Comparison of ENCODE assay signal across 28 cellular contexts in genomic region chr11:14329702-14330101, GRCh38.
"Had no signal": no experiment of that assay in that cellular context is flagged by ENCODE, and none has a peak within 500 bp of the region (broad histone marks: within the 10 kb centered on the region; RNA-seq: fewer than 3 reads in every experiment).

No MANE protein-coding gene starts in this region.

- H2AFZ ChIP-seq: neural progenitor cell had no signal

- H3K9ac ChIP-seq: neural progenitor cell had no signal

- H3K36me3 ChIP-seq: ascending aorta, cardiac muscle cell, colonic mucosa, heart left ventricle, left lung, neural progenitor cell, stomach, thyroid gland, upper lobe of right lung had no signal

- H3K4me3 Mint-ChIP-seq: activated CD8-positive, alpha-beta memory T cell treated with anti-CD3 and anti-CD28 coated beads, Interleukin-2, amount 10 ng/mL, durations not matched to agents 7 days and 5 days; activated CD8-positive, alpha-beta T cell treated with anti-CD3 and anti-CD28 coated beads, Interleukin-2, amount 10 ng/mL, durations not matched to agents 7 days and 5 days; activated naive CD4-positive, alpha-beta T cell treated with anti-CD3 and anti-CD28 coated beads for 36 hours; activated naive CD8-positive, alpha-beta T cell treated with anti-CD3 and anti-CD28 coated beads, Interleukin-2, amount 10 ng/mL, durations not matched to agents 7 days and 5 days; brain; neural progenitor cell; stimulated activated naive B cell treated with anti-CD40 and anti-IgM and Interleukin-4, amounts not matched to agents 10 μg/mL and 1 μg/mL and 100 μg/mL, for 72 hours had no signal

- DNase-seq: activated CD8-positive, alpha-beta memory T cell treated with anti-CD3 and anti-CD28 coated beads, Interleukin-2, amount 10 ng/mL, durations not matched to agents 7 days and 5 days; activated CD8-positive, alpha-beta T cell treated with anti-CD3 and anti-CD28 coated beads, Interleukin-2, amount 10 ng/mL, durations not matched to agents 7 days and 5 days; activated naive CD4-positive, alpha-beta T cell treated with anti-CD3 and anti-CD28 coated beads for 36 hours; activated naive CD8-positive, alpha-beta T cell treated with anti-CD3 and anti-CD28 coated beads, Interleukin-2, amount 10 ng/mL, durations not matched to agents 7 days and 5 days; activated T-cell treated with anti-CD3 and anti-CD28 coated beads, Interleukin-2, amount 50 U/mL, for 48 hours; cerebellar nuclear complex; colonic mucosa; dorsolateral prefrontal cortex; effector memory CD4-positive, alpha-beta T cell; foreskin fibroblast; heart left ventricle; hypothalamus; left lung; occipital lobe; right cardiac atrium; stimulated activated CD4-positive, alpha-beta T cell treated with anti-CD3 and anti-CD28 coated beads, Interleukin-15, amount 100 ng/mL, for 24 hours; stimulated activated CD4-positive, alpha-beta T cell treated with anti-CD3 and anti-CD28 coated beads, Interleukin-2, amount 100 ng/mL, for 24 hours; stimulated activated naive B cell treated with anti-CD40 and anti-IgM and Interleukin-4, amounts not matched to agents 10 μg/mL and 1 μg/mL and 100 μg/mL, for 72 hours; stomach; T-helper 2 cell; thyroid gland; upper lobe of right lung had no signal

- H3K9me3 ChIP-seq: ascending aorta, colonic mucosa, heart left ventricle, left lung, stomach, thyroid gland, upper lobe of right lung had no signal

- H3K27ac ChIP-seq: ascending aorta, cardiac muscle cell, colonic mucosa, dorsolateral prefrontal cortex, heart left ventricle, left lung, neural progenitor cell, stomach, thyroid gland, upper lobe of right lung had no signal

- H3K27ac Mint-ChIP-seq: activated CD8-positive, alpha-beta memory T cell treated with anti-CD3 and anti-CD28 coated beads, Interleukin-2, amount 10 ng/mL, durations not matched to agents 7 days and 5 days; activated CD8-positive, alpha-beta T cell treated with anti-CD3 and anti-CD28 coated beads, Interleukin-2, amount 10 ng/mL, durations not matched to agents 7 days and 5 days; activated naive CD4-positive, alpha-beta T cell treated with anti-CD3 and anti-CD28 coated beads for 36 hours; activated naive CD8-positive, alpha-beta T cell treated with anti-CD3 and anti-CD28 coated beads, Interleukin-2, amount 10 ng/mL, durations not matched to agents 7 days and 5 days; brain; neural progenitor cell had no signal

- H3K36me3 Mint-ChIP-seq: brain, neural progenitor cell had no signal

- H3K27me3 Mint-ChIP-seq: activated CD8-positive, alpha-beta memory T cell treated with anti-CD3 and anti-CD28 coated beads, Interleukin-2, amount 10 ng/mL, durations not matched to agents 7 days and 5 days; activated naive CD8-positive, alpha-beta T cell treated with anti-CD3 and anti-CD28 coated beads, Interleukin-2, amount 10 ng/mL, durations not matched to agents 7 days and 5 days; brain; stimulated activated naive B cell treated with anti-CD40 and anti-IgM and Interleukin-4, amounts not matched to agents 10 μg/mL and 1 μg/mL and 100 μg/mL, for 72 hours had no signal

- H3K9me3 Mint-ChIP-seq: activated naive CD4-positive, alpha-beta T cell treated with anti-CD3 and anti-CD28 coated beads for 36 hours; brain; neural progenitor cell had no signal

- H3K27me3 ChIP-seq: ascending aorta, cardiac muscle cell, colonic mucosa, heart left ventricle, left lung, neural progenitor cell, stomach, thyroid gland, upper lobe of right lung had no signal

- H3K4me2 ChIP-seq: neural progenitor cell had no signal

- H3K4me1 ChIP-seq: colonic mucosa, thyroid gland, upper lobe of right lung had no signal

- ATAC-seq: activated CD8-positive, alpha-beta memory T cell treated with anti-CD3 and anti-CD28 coated beads, Interleukin-2, amount 10 ng/mL, durations not matched to agents 7 days and 5 days; activated CD8-positive, alpha-beta T cell treated with anti-CD3 and anti-CD28 coated beads, Interleukin-2, amount 10 ng/mL, durations not matched to agents 7 days and 5 days; esophagus mucosa; heart left ventricle; left lung; right cardiac atrium; stimulated activated naive B cell treated with anti-CD40 and anti-IgM and Interleukin-4, amounts not matched to agents 10 μg/mL and 1 μg/mL and 100 μg/mL, for 72 hours; upper lobe of right lung had no signal

- H3K4me3 ChIP-seq: ascending aorta, cardiac muscle cell, colonic mucosa, dorsolateral prefrontal cortex, heart left ventricle, left lung, lung, neural progenitor cell, stomach, thyroid gland, upper lobe of right lung had no signal
